26 cellular contexts compared by ENCODE assay signal in genomic region chr2:144404621-144405312, GRCh38.
DNase-seq lines count a peak whose midpoint lies in the region; ATAC-seq, FAIRE-seq and TF ChIP-seq lines count a peak whose summit lies in the region.
"Had no signal": no experiment of that assay in that cellular context is flagged by ENCODE, and none has a peak within 500 bp of the region (broad histone marks: within the 10 kb centered on the region; RNA-seq: fewer than 3 reads in every experiment).

No MANE protein-coding gene starts in this region.

- H3K4me1 ChIP-seq in HepG2 (ENCODE audit: insufficient read depth, low read length) (no peaks in the 10 kb centered on the region), right lobe of liver (no peaks in the 10 kb centered on the region), heart right ventricle (peaks cover 0 to 55% (median 32%) of the 10 kb centered on the region in 9 donors), urinary bladder (ENCODE audit: insufficient read depth) (peaks cover 1% of the 10 kb centered on the region)

- FAIRE-seq in HepG2 (lab: Jason Lieb, UNC): no peak
- FAIRE-seq: A204.1, D721Med, GM19239 had no signal

- no peaks in the 10 kb centered on the region for H3K27me3 Mint-ChIP-seq in osteocyte (ENCODE audit: unreplicated experiment)
- H3K27me3 Mint-ChIP-seq: activated naive CD8-positive, alpha-beta T cell; dendritic cell treated with granulocyte-macrophage colony-stimulating factor and Interleukin-4, amounts not matched to agents 40 ng/mL and 50 ng/mL, for 4 days had no signal

- DNase-seq in HepG2 (ENCODE audit: low spot score): no peak
- DNase-seq in right lobe of liver: no peak
- DNase-seq in heart right ventricle: no peak
- no peak for DNase-seq in osteocyte (ENCODE audit: extremely low spot score, unreplicated experiment)
- DNase-seq in activated CD4-positive, alpha-beta T cell treated with anti-CD3 and anti-CD28 coated beads for 4 hours: no peak
- no peak for DNase-seq in activated CD4-positive, alpha-beta T cell treated with anti-CD3 and anti-CD28 coated beads for 48 hours
- DNase-seq in NOMO-1 treated with dmso at 0.1 percent for 144 hours (lab: John Stamatoyannopoulos, UW; ENCODE audit: unreplicated experiment): no peak
- DNase-seq: activated CD4-positive, CD25-positive, alpha-beta regulatory T cell treated with anti-CD3 and anti-CD28 coated beads, Interleukin-2, amount 50 U/mL, for 72 hours; brain microvascular endothelial cell; foreskin melanocyte; GDM1; GOT3; MG63; midbrain; stimulated activated CD4-positive, alpha-beta T cell treated with anti-CD3 and anti-CD28 coated beads, Interleukin-1b, Interleukin-23, amount 100 ng/mL, for 48 hours; stimulated activated naive CD4-positive, alpha-beta T cell; T1000 had no signal

- TF ChIP-seq CTCF in HepG2 (CRISPR knock-in tag; IDR thresholded peaks at IDR 0.05) (no peak), right lobe of liver (IDR thresholded peaks at IDR 0.05) (no peak), heart right ventricle (IDR thresholded peaks at IDR 0.05) (no peak), osteocyte (IDR thresholded peaks at IDR 0.05) (no peak)

- TF ChIP-seq POLR2A in HepG2 (IDR thresholded peaks at IDR 0.05; ENCODE audit: insufficient read depth in 1 of 2, low read depth in 2 of 2, low read length in 2 of 2) (no peak), right lobe of liver (IDR thresholded peaks at IDR 0.05) (no peak)

- no peaks in the 10 kb centered on the region for H3K9me3 ChIP-seq in HepG2 (ENCODE audit: low read length)
- no peaks in the 10 kb centered on the region for H3K9me3 ChIP-seq in right lobe of liver
- no peaks in the 10 kb centered on the region for H3K9me3 ChIP-seq in heart right ventricle
- H3K9me3 ChIP-seq: MG63, neutrophil, vagina had no signal

- in situ Hi-C loops in HepG2 (cut with HindIII; ENCODE audit: extremely low pct_ligation_motif_present, low pct_unique_long_range_greater_than_20kb): no loop called here

- H3K36me3 ChIP-seq in HepG2 (replicated peaks in 1 of 2; ENCODE audit: control insufficient read depth in 1 of 2, insufficient read depth in 2 of 2, low read length in 2 of 2) (no peaks in the 10 kb centered on the region), right lobe of liver (peaks cover 0 to under 1% (median 0%) of the 10 kb centered on the region in 4 donors), heart right ventricle (peaks cover 0 to 100% (median 16%) of the 10 kb centered on the region in 9 donors), urinary bladder (ENCODE audit: insufficient read depth) (no peaks in the 10 kb centered on the region)
- H3K36me3 ChIP-seq: vagina had no signal

- no peak overlapping the region for H3K4me3 Mint-ChIP-seq in osteocyte (ENCODE audit: unreplicated experiment)
- H3K4me3 Mint-ChIP-seq: activated naive CD8-positive, alpha-beta T cell; dendritic cell treated with granulocyte-macrophage colony-stimulating factor and Interleukin-4, amounts not matched to agents 40 ng/mL and 50 ng/mL, for 4 days had no signal

- peak overlapping the region; percentile 38 for H3K27ac Mint-ChIP-seq in osteocyte (ENCODE audit: unreplicated experiment)
- H3K27ac Mint-ChIP-seq: activated naive CD8-positive, alpha-beta T cell; dendritic cell treated with granulocyte-macrophage colony-stimulating factor and Interleukin-4, amounts not matched to agents 40 ng/mL and 50 ng/mL, for 4 days had no signal

- H3K27me3 ChIP-seq in HepG2 (ENCODE audit: control insufficient read depth in 1 of 2, insufficient read depth in 2 of 2, low read length in 2 of 2) (peaks cover 0 to 8% of the 10 kb centered on the region in 2 experiments; a peak in 1 of 5 replicates), right lobe of liver (no peaks in the 10 kb centered on the region), heart right ventricle (no peaks in the 10 kb centered on the region)
- H3K27me3 ChIP-seq: brain microvascular endothelial cell, MG63, neutrophil, vagina had no signal

- H3K36me3 Mint-ChIP-seq in osteocyte (ENCODE audit: unreplicated experiment): peaks cover 73% of the 10 kb centered on the region

- H3K4me1 Mint-ChIP-seq in osteocyte (ENCODE audit: unreplicated experiment): peaks cover 24% of the 10 kb centered on the region

- H3K4me3 ChIP-seq in HepG2 (replicated peaks in 1 of 3; ENCODE audit: insufficient read depth in 1 of 3, low read depth in 2 of 3, low read length in 3 of 3) (no peak overlapping the region), right lobe of liver (no peak overlapping the region), heart right ventricle (no peak overlapping the region), urinary bladder (ENCODE audit: low read depth, low read length) (no peak overlapping the region)
- H3K4me3 ChIP-seq: MG63, SK-N-MC, vagina had no signal

- BruUV-seq in HepG2 (replicated peaks; lab: Mats Ljungman, UMichigan): no TSS peak

- CTCF ChIA-PET in HepG2 (lab: Yijun Ruan, JAX; ENCODE audit: low intra/inter-chr PET ratio, low total read pairs): no interaction called here

- H2AFZ ChIP-seq in HepG2 (ENCODE audit: low read length): no peak overlapping the region

- H3K79me2 ChIP-seq in HepG2 (ENCODE audit: insufficient read depth, low read length): no peaks in the 10 kb centered on the region

- TF ChIP-seq EP300 in HepG2 (IDR thresholded peaks at IDR 0.05; ENCODE audit: low read depth in 2 of 2, low read length in 2 of 2) (no peak), HepG2 (CRISPR knock-in tag; IDR thresholded peaks at IDR 0.05; ENCODE audit: borderline replicate concordance) (no peak)

- TF ChIP-seq RAD21 in HepG2 (CRISPR knock-in tag; IDR thresholded peaks at IDR 0.05): no peak

- 30% methylated on average over 9 of the region's 9 CpGs for WGBS in HepG2 (ENCODE audit: low lambda C conversion rate)
- 77% methylated on average over 9 of the region's 9 CpGs for WGBS in right lobe of liver (ENCODE audit: insufficient coverage, low coverage, low lambda C conversion rate, missing lambda C conversion rate)
- 91 to 93% methylated on average over 9 of the region's 9 CpGs for WGBS in heart right ventricle, 2 donors
- WGBS in urinary bladder: 86% methylated on average over 9 of the region's 9 CpGs

- no peaks in the 10 kb centered on the region for H4K20me1 ChIP-seq in HepG2 (ENCODE audit: insufficient read depth, low read length)

- H3K27ac ChIP-seq in HepG2 (ENCODE audit: extremely low read length, insufficient read depth, low read length) (no peak overlapping the region), right lobe of liver (no peak overlapping the region), heart right ventricle (peak overlapping the region in 5 of 10 donors; percentile 38 to 62 (median 50)), urinary bladder (ENCODE audit: low read depth) (peak overlapping the region; percentile 15)
- H3K27ac ChIP-seq: brain microvascular endothelial cell, neutrophil, vagina had no signal

- intact Hi-C loops in HepG2 (cut with micrococcal nuclease; ENCODE audit: unreplicated experiment) (no loop called here), right lobe of liver (cut with DNase I) (no loop called here), heart right ventricle (cut with DNase I) (no loop called here)

- no peak overlapping the region for H3K9ac ChIP-seq in HepG2 (ENCODE audit: insufficient read depth, low read depth, low read length)

- POLR2A ChIA-PET in HepG2 (lab: Yijun Ruan, JAX): no interaction called here

- H3K4me2 ChIP-seq in HepG2 (ENCODE audit: low read depth, low read length): no peak overlapping the region

- no peaks in the 10 kb centered on the region for H3K9me3 Mint-ChIP-seq in osteocyte (ENCODE audit: unreplicated experiment)
- H3K9me3 Mint-ChIP-seq: dendritic cell treated with granulocyte-macrophage colony-stimulating factor and Interleukin-4, amounts not matched to agents 40 ng/mL and 50 ng/mL, for 4 days had no signal

- ATAC-seq in HepG2 (no peak), right lobe of liver (no peak), heart right ventricle (peak in 6 of 8 donors; percentile 20 to 56 (median 30))

TF ChIP-seq in HepG2, 621 proteins besides CTCF, POLR2A, EP300 and RAD21 (continues in another document):
- TF ChIP-seq MAFF (IDR thresholded peaks at IDR 0.05; ENCODE audit: low read depth, low read length): peak; percentile 70
- TF ChIP-seq HDAC6 (IDR thresholded peaks at IDR 0.05; ENCODE audit: low read depth, low read length): no peak
- TF ChIP-seq ZNF562 (CRISPR knock-in tag; IDR thresholded peaks at IDR 0.05; ENCODE audit: borderline replicate concordance): no peak
- no peak for TF ChIP-seq SP2 (CRISPR knock-in tag; IDR thresholded peaks at IDR 0.05)
- TF ChIP-seq ZNF589 (CRISPR knock-in tag; conservative IDR thresholded peaks at IDR 0.05): no peak
- TF ChIP-seq NR2C2 (CRISPR knock-in tag; IDR thresholded peaks at IDR 0.05; ENCODE audit: borderline replicate concordance): no peak
- no peak for TF ChIP-seq ZNF776 (CRISPR knock-in tag; IDR thresholded peaks at IDR 0.05)
- TF ChIP-seq NCOA5 (CRISPR knock-in tag; IDR thresholded peaks at IDR 0.05): no peak
- TF ChIP-seq ZXDC (CRISPR knock-in tag; IDR thresholded peaks at IDR 0.05): no peak
- no peak for TF ChIP-seq AGO2 (optimal IDR thresholded peaks at IDR 0.05; ENCODE audit: low read depth, low read length)
- TF ChIP-seq MAFK (conservative IDR thresholded peaks at IDR 0.05 in 1 of 2, IDR thresholded peaks at IDR 0.05 in 1 of 2; ENCODE audit: low read length in 2 of 2): peak; percentile 57 to 63
- no peak for TF ChIP-seq PCBP2 (optimal IDR thresholded peaks at IDR 0.05; ENCODE audit: low read depth, low read length, poor library complexity, severe bottlenecking)
- TF ChIP-seq ZNF235 (CRISPR knock-in tag; IDR thresholded peaks at IDR 0.05; ENCODE audit: borderline replicate concordance): no peak
- no peak for TF ChIP-seq MED13 (CRISPR knock-in tag; IDR thresholded peaks at IDR 0.05)
- TF ChIP-seq ZNF431 (CRISPR knock-in tag; IDR thresholded peaks at IDR 0.05; ENCODE audit: borderline replicate concordance, low read depth): no peak

Comparison
In these comparisons a context has a peak if more than half of its experiments do, and no peak if none do; other contexts are left out.
1. ATAC-seq: peak in heart right ventricle (6 of 8); none in HepG2 (single experiment) and right lobe of liver (0 of 4).